In genomic region chr12:93862424-93862823, GRCh38 we compare ENCODE assay signal across 21 cellular contexts.
"Had no signal": no experiment of that assay in that cellular context is flagged by ENCODE, and none has a peak within 500 bp of the region (broad histone marks: within the 10 kb centered on the region; RNA-seq: fewer than 3 reads in every experiment).

No MANE protein-coding gene starts in this region.

- DNase-seq: activated CD4-positive, alpha-beta T cell treated with anti-CD3 and anti-CD28 coated beads for 4 hours; activated CD8-positive, alpha-beta memory T cell treated with anti-CD3 and anti-CD28 coated beads, Interleukin-2, amount 50 U/mL, for 48 hours; activated naive CD4-positive, alpha-beta T cell treated with anti-CD3 and anti-CD28 coated beads for 36 hours; activated naive CD8-positive, alpha-beta T cell treated with anti-CD3 and anti-CD28 coated beads, Interleukin-2, amount 50 U/mL, for 24 hours; aorta; dermis blood vessel endothelial cell; effector memory CD8-positive, alpha-beta T cell; glutamatergic neuron; hypothalamus; left ventricle myocardium superior; mesenchymal stem cell; natural killer cell; posterior cingulate gyrus; small intestine; stimulated activated CD4-positive, alpha-beta T cell treated with anti-CD3 and anti-CD28 coated beads, Interleukin-4, amount 100 ng/mL, for 24 hours; stimulated activated naive CD4-positive, alpha-beta T cell; T-helper 2 cell; tibial artery had no signal

- H3K4me3 ChIP-seq: right atrium auricular region, tibial artery had no signal

- ATAC-seq: activated naive CD8-positive, alpha-beta T cell treated with anti-CD3 and anti-CD28 coated beads, Interleukin-2, amount 50 U/mL, for 24 hours; effector memory CD8-positive, alpha-beta T cell; left ventricle myocardium superior; natural killer cell; WTC11 had no signal

- H3K27me3 ChIP-seq: right atrium auricular region, tibial artery had no signal

- H3K4me1 ChIP-seq: tibial artery had no signal

- H3K36me3 ChIP-seq: right atrium auricular region had no signal

- H3K27ac ChIP-seq: epithelial cell of prostate, right atrium auricular region, tibial artery had no signal
